ENCODE assay signal across 20 cellular contexts in genomic region chr12:62722971-62723680, GRCh38.
DNase-seq lines count a peak whose midpoint lies in the region; ATAC-seq and TF ChIP-seq lines count a peak whose summit lies in the region.
"Had no signal": no experiment of that assay in that cellular context is flagged by ENCODE, and none has a peak within 500 bp of the region (broad histone marks: within the 10 kb centered on the region; RNA-seq: fewer than 3 reads in every experiment).

No MANE protein-coding gene starts in this region.

- TF ChIP-seq CTCF in WTC11 (IDR thresholded peaks at IDR 0.05) (no peak), neural crest cell (conservative IDR thresholded peaks at IDR 0.05) (no peak), coronary artery (IDR thresholded peaks at IDR 0.05) (no peak)

- H3K27ac ChIP-seq in GM23248 (no peak overlapping the region), coronary artery (no peak overlapping the region)
- H3K27ac ChIP-seq: KMS-11, left ventricle myocardium inferior, vagina had no signal

- H3K4me3 ChIP-seq in GM23248 = no peak overlapping the region
- no peak overlapping the region for H3K4me3 ChIP-seq in coronary artery
- H3K4me3 ChIP-seq: GM23338, left ventricle myocardium inferior, vagina had no signal

- peaks cover 5% of the 10 kb centered on the region for H3K36me3 Mint-ChIP-seq in WTC11
- H3K36me3 Mint-ChIP-seq in neural crest cell (ENCODE audit: low read depth) = no peaks in the 10 kb centered on the region
- H3K36me3 Mint-ChIP-seq: natural killer cell; stimulated activated memory B cell treated with anti-CD40 and anti-IgM and Interleukin-4, amounts not matched to agents 10 μg/mL and 1 μg/mL and 100 μg/mL, for 72 hours had no signal

- no peak for ATAC-seq in WTC11
- ATAC-seq: activated CD4-positive, alpha-beta T cell treated with anti-CD3 and anti-CD28 coated beads for 36 hours; activated naive CD8-positive, alpha-beta T cell treated with anti-CD3 and anti-CD28 coated beads, Interleukin-2, amount 50 U/mL, for 24 hours; GM23338; natural killer cell; right cardiac atrium; stimulated activated memory B cell treated with anti-CD40 and anti-IgM and Interleukin-4, amounts not matched to agents 10 μg/mL and 1 μg/mL and 100 μg/mL, for 72 hours had no signal

- no peaks in the 10 kb centered on the region for H3K9me3 ChIP-seq in GM23248 (ENCODE audit: low read depth)
- H3K9me3 ChIP-seq: left ventricle myocardium inferior, vagina had no signal

- no peak overlapping the region; the same call in 1 of the 2 replicates for H2AFZ ChIP-seq in GM23248
- H2AFZ ChIP-seq: GM23338 had no signal

- H3K9ac ChIP-seq in GM23248 = no peak overlapping the region
- H3K9ac ChIP-seq: KMS-11 had no signal

- POLR2A ChIA-PET in WTC11 (lab: Charles Lee) = interaction anchor here (0.6 kb wide), 1 partner anchor 64 kb away, joined by 3 read pairs; no protein-coding TSS in a partner anchor

- no peak overlapping the region for H3K4me2 ChIP-seq in GM23248 (ENCODE audit: unreplicated experiment)
- H3K4me2 ChIP-seq: GM23338, KMS-11 had no signal

- in situ Hi-C loops in GM23248 (cut with MboI) = no loop called here

- H3K79me2 ChIP-seq in GM23248 (ENCODE audit: insufficient read depth) = no peaks in the 10 kb centered on the region

- peaks cover 33% of the 10 kb centered on the region for H3F3A ChIP-seq in GM23248 (ENCODE audit: insufficient read depth)

- peaks cover 58% of the 10 kb centered on the region for H3K4me1 ChIP-seq in GM23248 (ENCODE audit: insufficient read depth)

- H3K9me2 ChIP-seq in GM23248 (ENCODE audit: insufficient read depth) = no peaks in the 10 kb centered on the region

- H3K27me3 ChIP-seq in GM23248 (replicated peaks; ENCODE audit: insufficient read depth) = no peaks in the 10 kb centered on the region
- H3K27me3 ChIP-seq: vagina had no signal

- 69 to 76% methylated on average over 3 of the region's 3 CpGs for WGBS in GM23248 (ENCODE audit: low coverage in 1 of 2, low lambda C conversion rate in 2 of 2, missing lambda C conversion rate in 2 of 2), 2 experiments

- H3K9me3 Mint-ChIP-seq in WTC11 (no peaks in the 10 kb centered on the region), neural crest cell (peaks cover 3% of the 10 kb centered on the region)
- H3K9me3 Mint-ChIP-seq: activated naive CD8-positive, alpha-beta T cell treated with anti-CD3 and anti-CD28 coated beads, Interleukin-2, amount 50 U/mL, for 24 hours; activated T-cell treated with anti-CD3 and anti-CD28 coated beads, Interleukin-2, amount 50 U/mL, for 24 hours; GM23338; natural killer cell; stimulated activated memory B cell treated with anti-CD40 and anti-IgM and Interleukin-4, amounts not matched to agents 10 μg/mL and 1 μg/mL and 100 μg/mL, for 72 hours; T-helper 1 cell treated with Interleukin-12 subunit alpha and Interleukin-12 subunit beta and Interleukin-4 antibody, amounts not matched to agents 30 μg/mL and 1 μg/mL, for 36 hours had no signal

- no peaks in the 10 kb centered on the region for H3K36me3 ChIP-seq in GM23248 (ENCODE audit: low read depth)
- H3K36me3 ChIP-seq: left ventricle myocardium inferior, vagina had no signal

- peak; percentile 29 for DNase-seq in GM23248
- DNase-seq in NCI-H1694 (lab: John Stamatoyannopoulos, UW) = peak; percentile 21
- no peak for DNase-seq in WTC11 (ENCODE audit: low spot score)
- DNase-seq in neural crest cell (ENCODE audit: low read depth, low spot score) = no peak
- no peak for DNase-seq in HPDE6-E6E7 (ENCODE audit: extremely low spot score)
- no peak for DNase-seq in coronary artery (ENCODE audit: low spot score)
- no peak for DNase-seq in NK-92 treated with Interleukin-12 subunit alpha and Interleukin-12 subunit beta, amount 100 ng/mL, for 24 hours (lab: John Stamatoyannopoulos, UW)
- DNase-seq: activated CD4-positive, alpha-beta T cell treated with anti-CD3 and anti-CD28 coated beads for 36 hours; activated naive CD8-positive, alpha-beta T cell treated with anti-CD3 and anti-CD28 coated beads, Interleukin-2, amount 50 U/mL, for 24 hours; activated T-cell treated with anti-CD3 and anti-CD28 coated beads, Interleukin-2, amount 50 U/mL, for 24 hours; left ventricle myocardium inferior; natural killer cell; NCI-H2081 treated with DMSO at 0.1 percent for 48 hours; right cardiac atrium; stimulated activated CD4-positive, alpha-beta T cell treated with anti-CD3 and anti-CD28 coated beads, Interleukin-4, amount 100 ng/mL, for 4 hours had no signal

- H3K27ac Mint-ChIP-seq in WTC11 (peak overlapping the region; percentile 11; the same call in 1 of the 2 replicates), neural crest cell (ENCODE audit: unreplicated experiment) (peak overlapping the region; percentile 60)
- H3K27ac Mint-ChIP-seq: activated CD4-positive, alpha-beta T cell treated with anti-CD3 and anti-CD28 coated beads for 36 hours; activated naive CD8-positive, alpha-beta T cell treated with anti-CD3 and anti-CD28 coated beads, Interleukin-2, amount 50 U/mL, for 24 hours; activated T-cell treated with anti-CD3 and anti-CD28 coated beads, Interleukin-2, amount 50 U/mL, for 24 hours; natural killer cell; stimulated activated memory B cell treated with anti-CD40 and anti-IgM and Interleukin-4, amounts not matched to agents 10 μg/mL and 1 μg/mL and 100 μg/mL, for 72 hours; T-helper 1 cell treated with Interleukin-12 subunit alpha and Interleukin-12 subunit beta and Interleukin-4 antibody, amounts not matched to agents 30 μg/mL and 1 μg/mL, for 36 hours had no signal

- CTCF ChIA-PET in WTC11 (lab: Charles Lee) = no interaction called here

- H4K20me1 ChIP-seq in GM23248 (ENCODE audit: insufficient read depth) = no peaks in the 10 kb centered on the region

- H3K27me3 Mint-ChIP-seq in WTC11 (ENCODE audit: low read depth) (no peaks in the 10 kb centered on the region), neural crest cell (ENCODE audit: low read depth) (no peaks in the 10 kb centered on the region)
- H3K27me3 Mint-ChIP-seq: activated CD4-positive, alpha-beta T cell treated with anti-CD3 and anti-CD28 coated beads for 36 hours; stimulated activated memory B cell treated with anti-CD40 and anti-IgM and Interleukin-4, amounts not matched to agents 10 μg/mL and 1 μg/mL and 100 μg/mL, for 72 hours had no signal

- H3K4me1 Mint-ChIP-seq in WTC11 = peaks cover 59% of the 10 kb centered on the region
- peaks cover 49% of the 10 kb centered on the region for H3K4me1 Mint-ChIP-seq in neural crest cell
- H3K4me1 Mint-ChIP-seq: activated CD4-positive, alpha-beta T cell treated with anti-CD3 and anti-CD28 coated beads for 36 hours; activated naive CD8-positive, alpha-beta T cell treated with anti-CD3 and anti-CD28 coated beads, Interleukin-2, amount 50 U/mL, for 24 hours; natural killer cell; stimulated activated memory B cell treated with anti-CD40 and anti-IgM and Interleukin-4, amounts not matched to agents 10 μg/mL and 1 μg/mL and 100 μg/mL, for 72 hours had no signal

- H3K4me3 Mint-ChIP-seq in WTC11 (no peak overlapping the region), neural crest cell (no peak overlapping the region)
- H3K4me3 Mint-ChIP-seq: activated CD4-positive, alpha-beta T cell treated with anti-CD3 and anti-CD28 coated beads for 36 hours; activated naive CD8-positive, alpha-beta T cell treated with anti-CD3 and anti-CD28 coated beads, Interleukin-2, amount 50 U/mL, for 24 hours; activated T-cell treated with anti-CD3 and anti-CD28 coated beads, Interleukin-2, amount 50 U/mL, for 24 hours; GM23338; natural killer cell; stimulated activated memory B cell treated with anti-CD40 and anti-IgM and Interleukin-4, amounts not matched to agents 10 μg/mL and 1 μg/mL and 100 μg/mL, for 72 hours; T-helper 1 cell treated with Interleukin-12 subunit alpha and Interleukin-12 subunit beta and Interleukin-4 antibody, amounts not matched to agents 30 μg/mL and 1 μg/mL, for 36 hours had no signal

TF ChIP-seq in WTC11, 78 proteins besides CTCF, POLR2A, EP300 and RAD21:
- no peak for TF ChIP-seq HMGA2 (CRISPR knock-in tag; IDR thresholded peaks at IDR 0.05)
- TF ChIP-seq, protein P1, sequence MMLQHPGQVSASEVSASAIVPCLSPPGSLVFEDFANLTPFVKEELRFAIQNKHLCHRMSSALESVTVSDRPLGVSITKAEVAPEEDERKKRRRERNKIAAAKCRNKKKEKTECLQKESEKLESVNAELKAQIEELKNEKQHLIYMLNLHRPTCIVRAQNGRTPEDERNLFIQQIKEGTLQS (CRISPR knock-in tag; conservative IDR thresholded peaks at IDR 0.05) = no peak

Comparison
In these comparisons a context has a peak if more than half of its experiments do, and no peak if none do; other contexts are left out.
1. DNase-seq: peak in GM23248 (single experiment) and NCI-H1694 (single experiment); none in WTC11 (single experiment), neural crest cell (single experiment), HPDE6-E6E7 (single experiment), coronary artery (single experiment) and NK-92 treated with Interleukin-12 subunit alpha and Interleukin-12 subunit beta, amount 100 ng/mL, for 24 hours (single experiment).